ENCODE assay signal across 11 cellular contexts in the genomic region with DNA sequence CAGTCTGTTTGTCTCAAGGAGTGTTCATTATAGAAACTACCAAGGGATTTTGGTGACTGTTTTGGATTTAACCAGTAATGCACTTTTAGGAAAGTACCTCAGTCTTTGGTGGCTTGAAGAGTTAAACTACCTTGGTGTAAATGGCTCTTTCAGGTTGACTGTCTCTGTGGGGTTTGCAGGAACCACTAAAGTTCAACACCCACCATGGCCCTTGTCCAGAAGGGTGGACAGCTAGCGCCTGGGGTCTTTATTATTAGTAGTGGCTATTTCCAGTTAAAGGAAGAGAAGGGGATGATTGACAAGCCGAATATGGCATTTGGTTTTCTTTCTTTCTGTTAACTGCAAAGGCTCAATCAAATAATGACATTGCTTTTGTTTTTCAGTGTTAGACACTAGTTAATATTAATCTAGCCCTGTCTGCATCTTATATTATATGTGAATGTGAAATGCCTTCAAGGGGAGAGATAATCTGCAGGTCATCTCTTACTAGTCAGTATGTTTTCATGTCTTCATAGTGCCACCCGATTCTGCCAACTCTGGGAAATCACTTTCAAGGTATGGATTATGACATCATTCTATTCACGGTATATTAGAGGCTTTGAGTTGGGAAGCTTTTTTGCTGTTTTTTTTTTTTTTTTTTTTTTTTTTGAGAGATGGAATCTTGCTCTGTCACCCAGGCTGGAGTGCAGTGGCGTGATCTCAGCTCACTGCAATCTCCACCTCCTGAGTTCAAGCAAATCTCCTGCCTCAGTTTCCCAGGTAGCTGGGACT. TPM values are rescaled to one million over a fixed set of nuclear protein-coding genes. Genes with fewer than 3 reads are reported as not detected.
DNase-seq lines count a peak whose midpoint lies in the region; ATAC-seq, FAIRE-seq and TF ChIP-seq lines count a peak whose summit lies in the region.
"Had no signal": no experiment of that assay in that cellular context is flagged by ENCODE, and none has a peak within 500 bp of the region (broad histone marks: within the 10 kb centered on the region; RNA-seq: fewer than 3 reads in every experiment).

No MANE protein-coding gene starts in this region.

- intact Hi-C loops in GM12878 (cut with micrococcal nuclease; ENCODE audit: unreplicated experiment) = loop anchor here (2.0 to 5.0 kb wide), 3 partner anchors 52 to 131 kb away; no protein-coding TSS in a partner anchor

- TF ChIP-seq EP300 in GM12878 (IDR thresholded peaks at IDR 0.05; ENCODE audit: borderline replicate concordance in 1 of 2, control insufficient read depth in 1 of 2, low read depth in 2 of 2, low read length in 2 of 2) = peak; percentile 87 to 88; a peak in 3 of 4 replicates

- H3K9me3 Mint-ChIP-seq in activated T-cell treated with anti-CD3 and anti-CD28 coated beads, Interleukin-2, amount 50 U/mL, for 24 hours = no peaks in the 10 kb centered on the region
- H3K9me3 Mint-ChIP-seq in stimulated activated naive B cell treated with anti-CD40 and anti-IgM and Interleukin-4, amounts not matched to agents 10 μg/mL and 1 μg/mL and 100 μg/mL, for 72 hours = no peaks in the 10 kb centered on the region

- no peak for FAIRE-seq in GM12878 (lab: Jason Lieb, UNC)

- peak overlapping the region; percentile 47 for H3K4me2 ChIP-seq in GM12878 (ENCODE audit: control insufficient read depth, insufficient read depth)

- no peak for DNase-seq in activated T-cell treated with anti-CD3 and anti-CD28 coated beads, Interleukin-2, amount 50 U/mL, for 24 hours
- DNase-seq in activated T-cell treated with anti-CD3 and anti-CD28 coated beads for 4 hours (no peak), GM12878 (ENCODE audit: low read depth, low spot score) (peak; percentile 26), NCI-H2107 treated with DMSO at 0.1 percent for 48 hours (lab: John Stamatoyannopoulos, UW; ENCODE audit: unreplicated experiment) (no peak), DMS 273 (lab: John Stamatoyannopoulos, UW; ENCODE audit: unreplicated experiment) (no peak), HUDEP-2 (lab: John Stamatoyannopoulos, UW; ENCODE audit: unreplicated experiment in 76 of 76) (no peak)
- DNase-seq in stimulated activated naive B cell treated with anti-CD40 and anti-IgM and Interleukin-4, amounts not matched to agents 10 μg/mL and 1 μg/mL and 100 μg/mL, for 72 hours = peak; percentile 21
- DNase-seq: Right ventricle myocardium superior, upper lobe of left lung had no signal

- in situ Hi-C loops in GM12878 (cut with MboI) = no loop called here

- ATAC-seq in HG02678 (IDR thresholded peaks at IDR 0.05; ENCODE audit: unreplicated experiment) = peak; percentile 44
- ATAC-seq in GM12878 = peak; percentile 61
- peak; percentile 39 to 45 for ATAC-seq in stimulated activated naive B cell treated with anti-CD40 and anti-IgM and Interleukin-4, amounts not matched to agents 10 μg/mL and 1 μg/mL and 100 μg/mL, for 72 hours (replicated peaks)
- ATAC-seq: gastroesophageal sphincter had no signal

- SMC1A ChIA-PET in GM12878 (lab: Charles Lee; ENCODE audit: uncharacterized antibody, unreplicated experiment) = interaction anchor here (0.5 to 3.8 kb wide), 18 partner anchors 12 to 486 kb away, joined by 3 to 26 read pairs (median 6); no protein-coding TSS in a partner anchor

- peaks cover 79% of the 10 kb centered on the region for H3K4me1 Mint-ChIP-seq in activated T-cell treated with anti-CD3 and anti-CD28 coated beads, Interleukin-2, amount 50 U/mL, for 24 hours (ENCODE audit: low read depth)
- H3K4me1 Mint-ChIP-seq in stimulated activated naive B cell treated with anti-CD40 and anti-IgM and Interleukin-4, amounts not matched to agents 10 μg/mL and 1 μg/mL and 100 μg/mL, for 72 hours = peaks cover 45 to 81% of the 10 kb centered on the region in 2 donors

- no peaks in the 10 kb centered on the region for H3K36me3 Mint-ChIP-seq in activated T-cell treated with anti-CD3 and anti-CD28 coated beads, Interleukin-2, amount 50 U/mL, for 24 hours (ENCODE audit: low read depth)
- H3K36me3 Mint-ChIP-seq in stimulated activated naive B cell treated with anti-CD40 and anti-IgM and Interleukin-4, amounts not matched to agents 10 μg/mL and 1 μg/mL and 100 μg/mL, for 72 hours = peaks cover 4 to 9% of the 10 kb centered on the region in 2 donors

- H3K27me3 Mint-ChIP-seq in activated T-cell treated with anti-CD3 and anti-CD28 coated beads, Interleukin-2, amount 50 U/mL, for 24 hours = no peaks in the 10 kb centered on the region
- no peaks in the 10 kb centered on the region for H3K27me3 Mint-ChIP-seq in stimulated activated naive B cell treated with anti-CD40 and anti-IgM and Interleukin-4, amounts not matched to agents 10 μg/mL and 1 μg/mL and 100 μg/mL, for 72 hours

- no peak for TF ChIP-seq CTCF in GM12878 (IDR thresholded peaks at IDR 0.05 in 2 of 3, conservative IDR thresholded peaks at IDR 0.05 in 1 of 3; ENCODE audit: control insufficient read depth in 2 of 3, extremely low read depth in 1 of 3, insufficient read depth in 1 of 3, low read depth in 3 of 3, low read length in 3 of 3)

- no TSS peak for BruUV-seq in GM12878 (replicated peaks; lab: Mats Ljungman, UMichigan)

- H3K79me2 ChIP-seq in GM12878 (ENCODE audit: control insufficient read depth, insufficient read depth, low read length) = no peaks in the 10 kb centered on the region

- no peaks in the 10 kb centered on the region for H4K20me1 ChIP-seq in GM12878 (ENCODE audit: control insufficient read depth, insufficient read depth)

- no peak overlapping the region for H3K27ac ChIP-seq in GM12878 (ENCODE audit: control insufficient read depth, insufficient read depth)

- peaks cover 55% of the 10 kb centered on the region for H3K4me1 ChIP-seq in GM12878 (ENCODE audit: control insufficient read depth, insufficient read depth, low read length)

- TF ChIP-seq RAD21 in GM12878 (IDR thresholded peaks at IDR 0.05; ENCODE audit: insufficient read depth, low read depth, low read length) = no peak

- H3K36me3 ChIP-seq in GM12878 (ENCODE audit: control insufficient read depth in 2 of 2, insufficient read depth in 2 of 2, low read length in 1 of 2) = no peaks in the 10 kb centered on the region
- H3K36me3 ChIP-seq: gastroesophageal sphincter, upper lobe of left lung had no signal

- CTCF ChIA-PET in GM12878 (lab: Yijun Ruan, JAX) = interaction anchor here (0.6 to 1.8 kb wide), 9 partner anchors 9 to 335 kb away, joined by 3 to 6 read pairs (median 4); no protein-coding TSS in a partner anchor

- H3K27ac Mint-ChIP-seq in activated T-cell treated with anti-CD3 and anti-CD28 coated beads, Interleukin-2, amount 50 U/mL, for 24 hours = peak overlapping the region; percentile 71
- H3K27ac Mint-ChIP-seq in stimulated activated naive B cell treated with anti-CD40 and anti-IgM and Interleukin-4, amounts not matched to agents 10 μg/mL and 1 μg/mL and 100 μg/mL, for 72 hours = peak overlapping the region; percentile 89

- no peaks in the 10 kb centered on the region; the same call in 2 of the 3 replicates for H3K9me3 ChIP-seq in GM12878 (replicated peaks; ENCODE audit: control insufficient read depth, insufficient read depth, low read length)
- H3K9me3 ChIP-seq: gastroesophageal sphincter, upper lobe of left lung had no signal

- POLR2A ChIA-PET in GM12878 (lab: Charles Lee) = interaction anchor here (0.5 to 1.9 kb wide), 4 partner anchors 13 to 123 kb away, joined by 3 to 8 read pairs (median 4); no protein-coding TSS in a partner anchor

- 39% methylated on average over 5 of the region's 5 CpGs for WGBS in GM12878 (ENCODE audit: insufficient coverage, insufficient replicate concordance, low lambda C conversion rate, missing lambda C conversion rate)

- no peak overlapping the region for H3K9ac ChIP-seq in GM12878 (ENCODE audit: control insufficient read depth, insufficient read depth, low read length)

- no peak for TF ChIP-seq POLR2A in GM12878 (IDR thresholded peaks at IDR 0.05; ENCODE audit: low read depth, low read length)

- H2AFZ ChIP-seq in GM12878 (ENCODE audit: control insufficient read depth, low read depth, low read length) = no peak overlapping the region

- H3K4me3 Mint-ChIP-seq in activated T-cell treated with anti-CD3 and anti-CD28 coated beads, Interleukin-2, amount 50 U/mL, for 24 hours = no peak overlapping the region
- H3K4me3 Mint-ChIP-seq in stimulated activated naive B cell treated with anti-CD40 and anti-IgM and Interleukin-4, amounts not matched to agents 10 μg/mL and 1 μg/mL and 100 μg/mL, for 72 hours = peak overlapping the region in 1 of 2 donors; percentile 61

- peak overlapping the region; percentile 15; the same call in 1 of the 2 replicates for H3K4me3 ChIP-seq in GM12878
- H3K4me3 ChIP-seq: gastroesophageal sphincter, upper lobe of left lung had no signal

- H3K27me3 ChIP-seq in GM12878 (replicated peaks in 1 of 2; ENCODE audit: control insufficient read depth in 2 of 2, insufficient read depth in 2 of 2, low read length in 1 of 2) = no peaks in the 10 kb centered on the region
- H3K27me3 ChIP-seq: gastroesophageal sphincter, upper lobe of left lung had no signal

- RAD21 ChIA-PET in GM12878 (lab: Charles Lee; ENCODE audit: unreplicated experiment) = interaction anchor here (0.7 to 3.5 kb wide), 13 partner anchors 16 to 132 kb away, joined by 3 to 15 read pairs (median 5); no protein-coding TSS in a partner anchor

TF ChIP-seq in GM12878, 131 proteins besides CTCF, POLR2A, EP300 and RAD21 (continues in another document):
- TF ChIP-seq IRF4 (IDR thresholded peaks at IDR 0.05; ENCODE audit: low read depth, low read length) (peak; percentile 83), FOXK2 (IDR thresholded peaks at IDR 0.05) (no peak)

RNA-seq across cellular contexts. Expression of gene MAP4K4, which starts 56.4 kb away (rescaled TPM):
- total RNA-seq in GM12878 (2013; cell fraction: nucleolus; rRNA removed) = 37.7 and 39.0 TPM in 2 replicates
- total RNA-seq in GM12878 (2014; rRNA removed) (9.0 and 9.2 TPM in 2 replicates), GM12878 (2014; rRNA removed; fragmentation: Illumina TruSeq; extraction: Trizol) (10.4 and 12.1 TPM in 2 replicates), GM12878 (2021) (17.2 and 19.8 TPM in 2 replicates)
- 1.1 TPM for polyA plus RNA-seq in GM12878 (2011; ENCODE audit: low read depth)
- polyA plus RNA-seq in GM12878 (2011; rRNA removed) (45.7 and 50.4 TPM in 2 replicates), GM12878 (2014; fragmentation: Illumina TruSeq; extraction: Trizol) (17.9 and 18.9 TPM in 2 replicates), GM12878 (2014; fragmentation: Nextera tagmentation; extraction: Ambion mirVana) (1 to 10 TPM; 1.9 to 2.5 TPM), GM12878 (2014; rRNA removed) (12.4 and 13.1 TPM in 2 replicates), GM12878 (2016; fragmentation: Nextera tagmentation; extraction: Ambion mirVana) (1 to 10 TPM; 2.6 to 2.9 TPM)
- polyA plus RNA-seq in GM12878 (2011; cell fraction: cytosol; rRNA removed) = 38.5 and 40.0 TPM in 2 replicates
- polyA plus RNA-seq in GM12878 (2011; cell fraction: nucleus; rRNA removed) = 113 and 120 TPM in 2 replicates
- 1.4 and 1.6 TPM in 2 replicates for polyA plus RNA-seq in GM12878 (2012)
- polyA minus RNA-seq in GM12878 (2011; rRNA and poly(A)+ RNA removed) = 94.8 and 109 TPM in 2 replicates
- polyA minus RNA-seq in GM12878 (2011; cell fraction: cytosol; rRNA and poly(A)+ RNA removed) = 26.1 and 26.6 TPM in 2 replicates
- polyA minus RNA-seq in GM12878 (2011; cell fraction: nucleus; rRNA and poly(A)+ RNA removed) = 133 and 207 TPM in 2 replicates

Comparison
In these comparisons a context has a peak if more than half of its experiments do, and no peak if none do; other contexts are left out.
1. DNase-seq: peak in GM12878 (single experiment) and stimulated activated naive B cell treated with anti-CD40 and anti-IgM and Interleukin-4, amounts not matched to agents 10 μg/mL and 1 μg/mL and 100 μg/mL, for 72 hours (single experiment); none in activated T-cell treated with anti-CD3 and anti-CD28 coated beads, Interleukin-2, amount 50 U/mL, for 24 hours (single experiment), activated T-cell treated with anti-CD3 and anti-CD28 coated beads for 4 hours (single experiment), NCI-H2107 treated with DMSO at 0.1 percent for 48 hours (single experiment), DMS 273 (single experiment) and HUDEP-2 (0 of 76).
2. Peak in every context shown above with its lines, with median percentiles within 50 percentile points of each other: ATAC-seq.